1 cellular context compared by ENCODE assay signal in genomic region chr7:47866120-47866519, GRCh38.
TF ChIP-seq lines count a peak whose summit lies in the region.

No MANE protein-coding gene starts in this region.

TF ChIP-seq in IMR-90, 13 proteins besides CTCF, POLR2A, EP300 and RAD21 (continued from another document):
- TF ChIP-seq CEBPB (IDR thresholded peaks at IDR 0.05; ENCODE audit: low read depth, low read length) (no peak), RCOR1 (IDR thresholded peaks at IDR 0.05; ENCODE audit: insufficient replicate concordance, low read length) (no peak), NFE2L2 (IDR thresholded peaks at IDR 0.05; ENCODE audit: low read depth, low read length) (no peak), USF2 (IDR thresholded peaks at IDR 0.05; ENCODE audit: low read depth, low read length) (no peak), BHLHE40 (IDR thresholded peaks at IDR 0.05; ENCODE audit: low read depth, low read length) (no peak), SMC3 (IDR thresholded peaks at IDR 0.05; ENCODE audit: low read depth, low read length) (no peak)
TF ChIP-seq in IMR-90: peak in this region for 0.
